22 cellular contexts compared by ENCODE assay signal in the genomic region with DNA sequence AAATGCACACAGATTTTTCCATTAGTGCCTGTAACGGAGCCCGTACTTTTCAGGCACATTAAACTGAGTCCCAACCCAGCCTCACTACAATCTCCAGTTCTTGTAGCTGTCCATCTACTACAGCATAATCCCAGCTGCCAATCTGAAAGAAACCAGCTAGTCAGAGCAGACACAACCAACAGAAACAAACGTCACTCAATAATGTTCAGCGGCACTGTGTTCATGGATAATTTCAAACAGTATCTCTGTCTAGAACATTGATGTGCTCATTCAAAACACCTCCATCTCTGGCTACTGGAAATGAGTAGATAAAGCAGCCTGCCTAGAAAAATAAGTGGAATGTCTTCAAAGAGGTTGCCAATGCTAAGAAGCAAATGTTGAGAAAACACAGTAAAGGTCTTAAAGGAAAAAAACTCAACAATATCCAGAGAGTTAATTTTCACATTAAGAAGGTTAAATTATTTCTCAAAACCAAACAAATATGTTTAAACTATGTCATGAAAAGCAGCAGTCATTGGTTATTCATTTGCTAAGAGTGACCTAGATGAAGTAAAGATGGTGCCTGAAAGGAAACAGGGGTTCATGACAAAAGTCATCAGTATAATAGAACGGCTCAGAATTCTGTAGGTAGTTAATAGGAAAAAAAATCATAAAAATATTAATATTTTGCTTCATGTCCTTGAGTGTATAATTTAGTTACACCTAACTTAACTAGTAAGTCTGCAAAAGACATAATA.
A peak's percentile ranks its signal among the peaks of the same experiment; 100 is the strongest.
DNase-seq lines count a peak whose midpoint lies in the region; ATAC-seq, FAIRE-seq and TF ChIP-seq lines count a peak whose summit lies in the region.
"Had no signal": no experiment of that assay in that cellular context is flagged by ENCODE, and none has a peak within 500 bp of the region (broad histone marks: within the 10 kb centered on the region; RNA-seq: fewer than 3 reads in every experiment).

No MANE protein-coding gene starts in this region.

- WGBS in K562 (ENCODE audit: insufficient coverage, low coverage, missing lambda C conversion rate), result 51% methylated on average over 5 of the region's 5 CpGs
- WGBS in mesodermal cell (ENCODE audit: insufficient coverage in 2 of 2), 2 experiments, result 74 to 90% methylated on average over 2 to 4 of the region's 5 CpGs

- H2AFZ ChIP-seq in K562 (ENCODE audit: low read depth, low read length), result 0 out of 2 replicates have a peak overlapping the region, but pooled peaks have one; percentile 14

- H3K27ac ChIP-seq in K562 (ENCODE audit: extremely low read depth, low read depth, low read length) (no peak overlapping the region), mesodermal cell (ENCODE audit: low read depth, low read length, severe bottlenecking) (peak overlapping the region; percentile 88), vagina (no peak overlapping the region), gastrocnemius medialis (no peak overlapping the region)

- TF ChIP-seq EP300 in K562 (IDR thresholded peaks at IDR 0.05; ENCODE audit: low read length), result no peak

- in situ Hi-C loops in K562 (cut with MboI), result no loop called here
- in situ Hi-C loops in gastrocnemius medialis (cut with MboI; ENCODE audit: low sequenced_read_pairs in 4 of 4), result no loop called here

- H3K4me3 Mint-ChIP-seq in activated CD4-positive, alpha-beta T cell treated with anti-CD3 and anti-CD28 coated beads, Interleukin-2, amount 10 ng/mL, durations not matched to agents 24 days and 14 days, result no peak overlapping the region
- H3K4me3 Mint-ChIP-seq: CD4-positive, alpha-beta T cell had no signal

- H3K36me3 ChIP-seq in K562 (ENCODE audit: control insufficient read depth, insufficient read depth, low read length), result peaks cover 6% of the 10 kb centered on the region; the same call in 1 of the 3 replicates
- no peaks in the 10 kb centered on the region for H3K36me3 ChIP-seq in mesodermal cell (ENCODE audit: control insufficient read depth, insufficient read depth, low read length)
- H3K36me3 ChIP-seq in vagina, result no peaks in the 10 kb centered on the region
- no peaks in the 10 kb centered on the region for H3K36me3 ChIP-seq in gastrocnemius medialis

- H3K9me3 ChIP-seq in K562 (replicated peaks; ENCODE audit: control insufficient read depth, insufficient read depth, low read depth, low read length) (no peaks in the 10 kb centered on the region), mesodermal cell (ENCODE audit: control insufficient read depth, low read length) (no peaks in the 10 kb centered on the region), vagina (no peaks in the 10 kb centered on the region), gastrocnemius medialis (no peaks in the 10 kb centered on the region)
- H3K9me3 ChIP-seq: Caco-2 had no signal

- no peak for TF ChIP-seq RAD21 in K562 (CRISPR knock-in tag; conservative IDR thresholded peaks at IDR 0.05 in 1 of 2, IDR thresholded peaks at IDR 0.05 in 1 of 2)

- H3K27ac Mint-ChIP-seq in activated CD4-positive, alpha-beta T cell treated with anti-CD3 and anti-CD28 coated beads, Interleukin-2, amount 10 ng/mL, durations not matched to agents 24 days and 14 days, result no peak overlapping the region
- H3K27ac Mint-ChIP-seq: CD4-positive, alpha-beta T cell had no signal

- H3K27me3 Mint-ChIP-seq in activated CD4-positive, alpha-beta T cell treated with anti-CD3 and anti-CD28 coated beads, Interleukin-2, amount 10 ng/mL, durations not matched to agents 24 days and 14 days, result no peaks in the 10 kb centered on the region
- H3K27me3 Mint-ChIP-seq: CD4-positive, alpha-beta T cell had no signal

- ATAC-seq in left ventricle myocardium superior (peak; percentile 49), left cardiac atrium (no peak), K562 (peak; percentile 85), HG03045 (IDR thresholded peaks at IDR 0.05; ENCODE audit: unreplicated experiment) (no peak), gastrocnemius medialis (no peak)
- ATAC-seq: GM12878 had no signal

- no TSS peak for BruUV-seq in K562 (replicated peaks; lab: Mats Ljungman, UMichigan)

- no peaks in the 10 kb centered on the region for H4K20me1 ChIP-seq in K562 (replicated peaks; ENCODE audit: control insufficient read depth, insufficient read depth, low read length)

- no peaks in the 10 kb centered on the region for H3K79me2 ChIP-seq in K562 (ENCODE audit: control insufficient read depth, insufficient read depth, low read length)

- H3K27me3 ChIP-seq in K562 (ENCODE audit: control insufficient read depth in 2 of 2, insufficient read depth in 2 of 2, low read length in 2 of 2), result no peaks in the 10 kb centered on the region
- H3K27me3 ChIP-seq in vagina, result no peaks in the 10 kb centered on the region
- no peaks in the 10 kb centered on the region for H3K27me3 ChIP-seq in gastrocnemius medialis

- peaks cover 0 to 5% of the 10 kb centered on the region in 2 experiments; a peak in 1 of 5 replicates for H3K4me1 ChIP-seq in K562 (replicated peaks in 1 of 2; ENCODE audit: control insufficient read depth in 2 of 2, insufficient read depth in 2 of 2, low read length in 2 of 2)
- H3K4me1 ChIP-seq in mesodermal cell (ENCODE audit: control insufficient read depth, insufficient read depth, low read length, poor library complexity, severe bottlenecking), result peaks cover 13% of the 10 kb centered on the region
- peaks cover 8% of the 10 kb centered on the region for H3K4me1 ChIP-seq in vagina
- H3K4me1 ChIP-seq in gastrocnemius medialis, result no peaks in the 10 kb centered on the region
- H3K4me1 ChIP-seq: Caco-2 had no signal

- H3K4me3 ChIP-seq in K562 (no peak overlapping the region), mesodermal cell (ENCODE audit: extremely low read depth, insufficient read depth, low read length, poor library complexity, severe bottlenecking) (no peak overlapping the region), vagina (no peak overlapping the region), gastrocnemius medialis (no peak overlapping the region)
- H3K4me3 ChIP-seq: GM12878 had no signal

- H3K9ac ChIP-seq in K562 (ENCODE audit: insufficient read depth in 1 of 2, low read depth in 2 of 2, low read length in 2 of 2), result no peak overlapping the region

- intact Hi-C loops in left ventricle myocardium superior (cut with micrococcal nuclease) (no loop called here), left cardiac atrium (cut with DNase I) (no loop called here), K562 (cut with micrococcal nuclease) (loop anchor here (1.0 kb wide), 1 partner anchor 39 kb away; no protein-coding TSS in a partner anchor), vagina (cut with DNase I) (no loop called here), gastrocnemius medialis (cut with DNase I; ENCODE audit: low total_unique reads) (no loop called here)
- intact Hi-C loops in activated CD4-positive, alpha-beta T cell treated with anti-CD3 and anti-CD28 coated beads, Interleukin-2, amount 10 ng/mL, durations not matched to agents 24 days and 14 days (cut with micrococcal nuclease), result no loop called here

- TF ChIP-seq CTCF in K562 (IDR thresholded peaks at IDR 0.05 in 2 of 3, conservative IDR thresholded peaks at IDR 0.05 in 1 of 3; ENCODE audit: insufficient read depth in 2 of 3, low read depth in 1 of 3, low read length in 3 of 3) (no peak), vagina (IDR thresholded peaks at IDR 0.05) (no peak), gastrocnemius medialis (IDR thresholded peaks at IDR 0.05 in 4 of 5, conservative IDR thresholded peaks at IDR 0.05 in 1 of 5) (no peak)

- no peak for DNase-seq in left ventricle myocardium superior
- no peak for DNase-seq in left cardiac atrium
- peak in 1 of 4 experiments; percentile 46 for DNase-seq in K562 (ENCODE audit: extremely low read depth in 1 of 4, low spot score in 3 of 4)
- DNase-seq in activated CD4-positive, alpha-beta T cell treated with anti-CD3 and anti-CD28 coated beads, Interleukin-2, amount 10 ng/mL, durations not matched to agents 24 days and 14 days, result no peak
- no peak for DNase-seq in vagina (ENCODE audit: extremely low spot score in 2 of 2)
- DNase-seq in gastrocnemius medialis, result no peak
- DNase-seq: 8988T; Caco-2; CD4-positive, alpha-beta T cell; KBM-7; MV-4-11; NCI-H1417 treated with DMSO at 0.1 percent for 48 hours; NCI-H187 treated with DMSO at 0.1 percent for 48 hours; NCI-H226; NCI-H524; NCI-H82; OCI-M1; Right ventricle myocardium superior had no signal

- H3K9me1 ChIP-seq in K562 (ENCODE audit: control insufficient read depth, insufficient read depth, low read length), result no peaks in the 10 kb centered on the region

- H3K4me2 ChIP-seq in K562 (ENCODE audit: insufficient read depth, low read length), result no peak overlapping the region

- no peaks in the 10 kb centered on the region for H3K9me3 Mint-ChIP-seq in activated CD4-positive, alpha-beta T cell treated with anti-CD3 and anti-CD28 coated beads, Interleukin-2, amount 10 ng/mL, durations not matched to agents 24 days and 14 days
- H3K9me3 Mint-ChIP-seq: CD4-positive, alpha-beta T cell had no signal

- CTCF ChIA-PET in K562 (lab: Yijun Ruan, JAX; ENCODE audit: low intra/inter-chr PET ratio), result no interaction called here

- FAIRE-seq in K562 (lab: Jason Lieb, UNC), result no peak
- FAIRE-seq: GM12878, H1 had no signal

- TF ChIP-seq POLR2A in K562 (conservative IDR thresholded peaks at IDR 0.05) (no peak), vagina (IDR thresholded peaks at IDR 0.05) (no peak), gastrocnemius medialis (IDR thresholded peaks at IDR 0.05) (no peak)

- POLR2A ChIA-PET in K562 (lab: Yijun Ruan, JAX), result interaction anchor here (0.7 to 1.7 kb wide), 2 partner anchors 10 to 314 kb away, joined by 3 read pairs; no protein-coding TSS in a partner anchor

- H3K4me1 Mint-ChIP-seq in activated CD4-positive, alpha-beta T cell treated with anti-CD3 and anti-CD28 coated beads, Interleukin-2, amount 10 ng/mL, durations not matched to agents 24 days and 14 days, result no peaks in the 10 kb centered on the region

- H3K36me3 Mint-ChIP-seq in activated CD4-positive, alpha-beta T cell treated with anti-CD3 and anti-CD28 coated beads, Interleukin-2, amount 10 ng/mL, durations not matched to agents 24 days and 14 days (ENCODE audit: low read depth), result peaks cover 2% of the 10 kb centered on the region

TF ChIP-seq in K562, 482 proteins besides CTCF, POLR2A, EP300 and RAD21 (continues in another document):
- TF ChIP-seq NELFE (IDR thresholded peaks at IDR 0.05; ENCODE audit: insufficient read depth, insufficient read length) (no peak), DPF2 (IDR thresholded peaks at IDR 0.05) (0 out of 2 replicates have a peak, but pooled peaks have one; percentile 23), HNRNPK (IDR thresholded peaks at IDR 0.05; ENCODE audit: low read depth, low read length, poor library complexity, severe bottlenecking) (no peak), HES1 (IDR thresholded peaks at IDR 0.05; ENCODE audit: low read depth) (no peak), SIX5 (IDR thresholded peaks at IDR 0.05; ENCODE audit: borderline replicate concordance in 1 of 2, insufficient read depth in 1 of 2, low read depth in 1 of 2, low read length in 2 of 2) (no peak)

Comparison
In these comparisons a context has a peak if more than half of its experiments do, and no peak if none do; other contexts are left out.
1. ATAC-seq: peak in left ventricle myocardium superior (single experiment) and K562 (single experiment); none in left cardiac atrium (0 of 2), HG03045 (single experiment) and gastrocnemius medialis (0 of 2).